ENCODE assay signal across 8 cellular contexts in genomic region chr19:47176071-47176626, GRCh38. TPM values are rescaled to one million over a fixed set of nuclear protein-coding genes. Genes with fewer than 3 reads are reported as not detected.
DNase-seq lines count a peak whose midpoint lies in the region; TF ChIP-seq lines count a peak whose summit lies in the region.

No MANE protein-coding gene starts in this region.

- H3K27ac Mint-ChIP-seq in activated naive CD4-positive, alpha-beta T cell treated with anti-CD3 and anti-CD28 coated beads, Interleukin-2, amount 50 U/mL, for 24 hours = peak overlapping the region; percentile 98
- peak overlapping the region; percentile 35 to 93 (median 88) for H3K27ac Mint-ChIP-seq in immature natural killer cell

- no peak for TF ChIP-seq CTCF in tibial artery (IDR thresholded peaks at IDR 0.05)

- intact Hi-C loops in tibial artery (cut with DNase I; ENCODE audit: low total_unique reads) = no loop called here

- H3K4me1 Mint-ChIP-seq in activated naive CD4-positive, alpha-beta T cell treated with anti-CD3 and anti-CD28 coated beads, Interleukin-2, amount 50 U/mL, for 24 hours = peaks cover 77% of the 10 kb centered on the region
- H3K4me1 Mint-ChIP-seq in immature natural killer cell = peaks cover 29 to 36% of the 10 kb centered on the region in 2 donors

- H3K36me3 ChIP-seq in tibial artery = peaks cover 17 to 35% (median 23%) of the 10 kb centered on the region in 3 donors

- H3K9me3 Mint-ChIP-seq in activated naive CD4-positive, alpha-beta T cell treated with anti-CD3 and anti-CD28 coated beads, Interleukin-2, amount 50 U/mL, for 24 hours = no peaks in the 10 kb centered on the region
- no peaks in the 10 kb centered on the region for H3K9me3 Mint-ChIP-seq in immature natural killer cell

- no peak overlapping the region for H3K4me3 ChIP-seq in tibial artery

- no peaks in the 10 kb centered on the region for H3K27me3 ChIP-seq in tibial artery

- peak overlapping the region; percentile 56 to 61 for H3K27ac ChIP-seq in tibial artery

- peaks cover 0 to 29% (median 17%) of the 10 kb centered on the region in 4 donors for H3K4me1 ChIP-seq in tibial artery

- no peak for DNase-seq in activated naive CD4-positive, alpha-beta T cell treated with Interleukin-2 at 50 U/mL for 16 hours
- DNase-seq in amniotic epithelial cell (ENCODE audit: low read depth) = peak; percentile 51
- DNase-seq in immature natural killer cell = no peak
- no peak for DNase-seq in tibial artery
- DNase-seq in NCI-H1092 (lab: John Stamatoyannopoulos, UW) = no peak
- DNase-seq in putamen (ENCODE audit: low spot score) = no peak
- DNase-seq in globus pallidus (ENCODE audit: low spot score) = no peak

- peaks cover 35% of the 10 kb centered on the region for H3K36me3 Mint-ChIP-seq in activated naive CD4-positive, alpha-beta T cell treated with anti-CD3 and anti-CD28 coated beads, Interleukin-2, amount 50 U/mL, for 24 hours
- H3K36me3 Mint-ChIP-seq in immature natural killer cell = peaks cover 17 to 29% (median 27%) of the 10 kb centered on the region in 3 donors

- no peaks in the 10 kb centered on the region for H3K9me3 ChIP-seq in tibial artery

- H3K27me3 Mint-ChIP-seq in activated naive CD4-positive, alpha-beta T cell treated with anti-CD3 and anti-CD28 coated beads, Interleukin-2, amount 50 U/mL, for 24 hours = no peaks in the 10 kb centered on the region
- H3K27me3 Mint-ChIP-seq in immature natural killer cell (ENCODE audit: low read depth in 3 of 3) = no peaks in the 10 kb centered on the region

- peak overlapping the region; percentile 84 for H3K4me3 Mint-ChIP-seq in activated naive CD4-positive, alpha-beta T cell treated with anti-CD3 and anti-CD28 coated beads, Interleukin-2, amount 50 U/mL, for 24 hours
- H3K4me3 Mint-ChIP-seq in immature natural killer cell = peak overlapping the region; percentile 47 to 84 (median 75)

RNA-seq across cellular contexts. Expression of gene SAE1, which starts 45.5 kb away (rescaled TPM):
- 100 to 1,000 TPM; 111 to 159 (median 119) TPM for polyA plus RNA-seq in immature natural killer cell

RNA-seq across cellular contexts. Expression of gene BBC3, which starts 54.9 kb away (rescaled TPM):
- polyA plus RNA-seq in immature natural killer cell = 10 to 100 TPM in 1 of 3 donors, 1 to 10 TPM in 2; 8.3 to 13.9 (median 8.4) TPM
